Comparison of ENCODE assay signal across 1 cellular context in genomic region chr7:148733496-148733895, GRCh38.
TF ChIP-seq lines count a peak whose summit lies in the region.

No MANE protein-coding gene starts in this region.

TF ChIP-seq in GM23338, 12 proteins besides CTCF, POLR2A, EP300 and RAD21 (continued from another document):
- TF ChIP-seq ZNF462 (CRISPR knock-in tag; IDR thresholded peaks at IDR 0.05) (no peak), STAT1 (IDR thresholded peaks at IDR 0.05; ENCODE audit: unreplicated experiment) (no peak), EZH2 (IDR thresholded peaks at IDR 0.05; ENCODE audit: low read depth, unreplicated experiment) (no peak), ZNF331 (CRISPR knock-in tag; IDR thresholded peaks at IDR 0.05; ENCODE audit: low read depth) (no peak)
- TF ChIP-seq, protein P1, sequence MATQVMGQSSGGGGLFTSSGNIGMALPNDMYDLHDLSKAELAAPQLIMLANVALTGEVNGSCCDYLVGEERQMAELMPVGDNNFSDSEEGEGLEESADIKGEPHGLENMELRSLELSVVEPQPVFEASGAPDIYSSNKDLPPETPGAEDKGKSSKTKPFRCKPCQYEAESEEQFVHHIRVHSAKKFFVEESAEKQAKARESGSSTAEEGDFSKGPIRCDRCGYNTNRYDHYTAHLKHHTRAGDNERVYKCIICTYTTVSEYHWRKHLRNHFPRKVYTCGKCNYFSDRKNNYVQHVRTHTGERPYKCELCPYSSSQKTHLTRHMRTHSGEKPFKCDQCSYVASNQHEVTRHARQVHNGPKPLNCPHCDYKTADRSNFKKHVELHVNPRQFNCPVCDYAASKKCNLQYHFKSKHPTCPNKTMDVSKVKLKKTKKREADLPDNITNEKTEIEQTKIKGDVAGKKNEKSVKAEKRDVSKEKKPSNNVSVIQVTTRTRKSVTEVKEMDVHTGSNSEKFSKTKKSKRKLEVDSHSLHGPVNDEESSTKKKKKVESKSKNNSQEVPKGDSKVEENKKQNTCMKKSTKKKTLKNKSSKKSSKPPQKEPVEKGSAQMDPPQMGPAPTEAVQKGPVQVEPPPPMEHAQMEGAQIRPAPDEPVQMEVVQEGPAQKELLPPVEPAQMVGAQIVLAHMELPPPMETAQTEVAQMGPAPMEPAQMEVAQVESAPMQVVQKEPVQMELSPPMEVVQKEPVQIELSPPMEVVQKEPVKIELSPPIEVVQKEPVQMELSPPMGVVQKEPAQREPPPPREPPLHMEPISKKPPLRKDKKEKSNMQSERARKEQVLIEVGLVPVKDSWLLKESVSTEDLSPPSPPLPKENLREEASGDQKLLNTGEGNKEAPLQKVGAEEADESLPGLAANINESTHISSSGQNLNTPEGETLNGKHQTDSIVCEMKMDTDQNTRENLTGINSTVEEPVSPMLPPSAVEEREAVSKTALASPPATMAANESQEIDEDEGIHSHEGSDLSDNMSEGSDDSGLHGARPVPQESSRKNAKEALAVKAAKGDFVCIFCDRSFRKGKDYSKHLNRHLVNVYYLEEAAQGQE (IDR thresholded peaks at IDR 0.05; ENCODE audit: unreplicated experiment) = no peak
